ENCODE assay signal across 1 cellular context in the genomic region with DNA sequence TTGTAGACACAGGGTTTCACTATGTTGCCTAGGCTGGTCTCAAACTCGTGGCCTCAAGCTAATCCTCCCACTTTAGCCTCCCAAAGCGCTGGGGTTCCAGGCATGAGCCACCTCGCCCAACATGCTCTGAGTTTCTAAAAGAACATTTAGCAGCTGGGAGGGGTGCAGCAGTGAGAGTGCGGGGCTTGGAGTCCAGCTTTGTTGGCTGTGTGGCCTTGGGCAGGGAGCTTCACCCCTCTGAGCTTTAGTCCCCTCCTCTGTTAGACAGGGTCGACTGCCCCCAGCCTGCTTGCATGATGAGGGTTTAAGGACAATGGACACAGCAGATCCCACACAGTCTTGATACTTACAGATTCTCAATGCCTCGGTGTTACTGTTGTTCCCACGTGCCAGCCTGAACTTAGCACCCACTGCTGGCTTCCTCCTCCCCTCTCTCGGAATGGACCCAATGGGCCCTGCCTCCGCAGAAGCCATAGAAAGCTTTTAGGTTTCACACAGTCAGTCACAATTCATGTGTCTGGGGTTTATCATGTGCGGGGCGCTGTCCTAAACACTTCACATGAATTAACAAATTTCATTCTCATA.
A peak's percentile ranks its signal among the peaks of the same experiment; 100 is the strongest.
TF ChIP-seq lines count a peak whose summit lies in the region.

No MANE protein-coding gene starts in this region.

TF ChIP-seq in HepG2, 621 proteins besides CTCF, POLR2A, EP300 and RAD21 (continued from another document and continues in another):
- TF ChIP-seq, protein P1, sequence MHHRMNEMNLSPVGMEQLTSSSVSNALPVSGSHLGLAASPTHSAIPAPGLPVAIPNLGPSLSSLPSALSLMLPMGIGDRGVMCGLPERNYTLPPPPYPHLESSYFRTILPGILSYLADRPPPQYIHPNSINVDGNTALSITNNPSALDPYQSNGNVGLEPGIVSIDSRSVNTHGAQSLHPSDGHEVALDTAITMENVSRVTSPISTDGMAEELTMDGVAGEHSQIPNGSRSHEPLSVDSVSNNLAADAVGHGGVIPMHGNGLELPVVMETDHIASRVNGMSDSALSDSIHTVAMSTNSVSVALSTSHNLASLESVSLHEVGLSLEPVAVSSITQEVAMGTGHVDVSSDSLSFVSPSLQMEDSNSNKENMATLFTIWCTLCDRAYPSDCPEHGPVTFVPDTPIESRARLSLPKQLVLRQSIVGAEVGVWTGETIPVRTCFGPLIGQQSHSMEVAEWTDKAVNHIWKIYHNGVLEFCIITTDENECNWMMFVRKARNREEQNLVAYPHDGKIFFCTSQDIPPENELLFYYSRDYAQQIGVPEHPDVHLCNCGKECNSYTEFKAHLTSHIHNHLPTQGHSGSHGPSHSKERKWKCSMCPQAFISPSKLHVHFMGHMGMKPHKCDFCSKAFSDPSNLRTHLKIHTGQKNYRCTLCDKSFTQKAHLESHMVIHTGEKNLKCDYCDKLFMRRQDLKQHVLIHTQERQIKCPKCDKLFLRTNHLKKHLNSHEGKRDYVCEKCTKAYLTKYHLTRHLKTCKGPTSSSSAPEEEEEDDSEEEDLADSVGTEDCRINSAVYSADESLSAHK (CRISPR knock-in tag; IDR thresholded peaks at IDR 0.05; ENCODE audit: borderline replicate concordance) = no peak
- TF ChIP-seq, protein P2, sequence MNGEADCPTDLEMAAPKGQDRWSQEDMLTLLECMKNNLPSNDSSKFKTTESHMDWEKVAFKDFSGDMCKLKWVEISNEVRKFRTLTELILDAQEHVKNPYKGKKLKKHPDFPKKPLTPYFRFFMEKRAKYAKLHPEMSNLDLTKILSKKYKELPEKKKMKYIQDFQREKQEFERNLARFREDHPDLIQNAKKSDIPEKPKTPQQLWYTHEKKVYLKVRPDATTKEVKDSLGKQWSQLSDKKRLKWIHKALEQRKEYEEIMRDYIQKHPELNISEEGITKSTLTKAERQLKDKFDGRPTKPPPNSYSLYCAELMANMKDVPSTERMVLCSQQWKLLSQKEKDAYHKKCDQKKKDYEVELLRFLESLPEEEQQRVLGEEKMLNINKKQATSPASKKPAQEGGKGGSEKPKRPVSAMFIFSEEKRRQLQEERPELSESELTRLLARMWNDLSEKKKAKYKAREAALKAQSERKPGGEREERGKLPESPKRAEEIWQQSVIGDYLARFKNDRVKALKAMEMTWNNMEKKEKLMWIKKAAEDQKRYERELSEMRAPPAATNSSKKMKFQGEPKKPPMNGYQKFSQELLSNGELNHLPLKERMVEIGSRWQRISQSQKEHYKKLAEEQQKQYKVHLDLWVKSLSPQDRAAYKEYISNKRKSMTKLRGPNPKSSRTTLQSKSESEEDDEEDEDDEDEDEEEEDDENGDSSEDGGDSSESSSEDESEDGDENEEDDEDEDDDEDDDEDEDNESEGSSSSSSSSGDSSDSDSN (CRISPR knock-in tag; IDR thresholded peaks at IDR 0.05) = no peak
- TF ChIP-seq ZNF83 (CRISPR knock-in tag; IDR thresholded peaks at IDR 0.05; ENCODE audit: borderline replicate concordance) (peak; percentile 66; the same call in 1 of the 2 replicates), ZNF30 (CRISPR knock-in tag; IDR thresholded peaks at IDR 0.05) (no peak), KLF15 (CRISPR knock-in tag; IDR thresholded peaks at IDR 0.05; ENCODE audit: borderline replicate concordance) (no peak), HES4 (CRISPR knock-in tag; IDR thresholded peaks at IDR 0.05; ENCODE audit: borderline replicate concordance) (no peak), EEA1 (CRISPR knock-in tag; IDR thresholded peaks at IDR 0.05; ENCODE audit: borderline replicate concordance) (no peak), ZSCAN31 (CRISPR knock-in tag; IDR thresholded peaks at IDR 0.05; ENCODE audit: low read depth) (peak; percentile 32; the same call in 1 of the 2 replicates), ZNF12 (CRISPR knock-in tag; IDR thresholded peaks at IDR 0.05) (no peak), SMARCE1 (IDR thresholded peaks at IDR 0.05; ENCODE audit: borderline replicate concordance) (no peak), SIN3B (IDR thresholded peaks at IDR 0.05; ENCODE audit: low read length) (no peak; the same call in 1 of the 2 replicates), HHEX (CRISPR knock-in tag; IDR thresholded peaks at IDR 0.05) (peak; percentile 12; the same call in 1 of the 2 replicates), PHF20 (CRISPR knock-in tag; IDR thresholded peaks at IDR 0.05) (0 out of 2 replicates have a peak, but pooled peaks have one; percentile 33), ZSCAN20 (CRISPR knock-in tag; IDR thresholded peaks at IDR 0.05; ENCODE audit: borderline replicate concordance) (no peak), SOX5 (CRISPR knock-in tag; IDR thresholded peaks at IDR 0.05; ENCODE audit: borderline replicate concordance) (no peak), ZFYVE20 (CRISPR knock-in tag; IDR thresholded peaks at IDR 0.05; ENCODE audit: borderline replicate concordance, low read depth) (0 out of 2 replicates have a peak, but pooled peaks have one; percentile 32), ZFP41 (CRISPR knock-in tag; IDR thresholded peaks at IDR 0.05; ENCODE audit: borderline replicate concordance) (no peak), ZNF660 (CRISPR knock-in tag; IDR thresholded peaks at IDR 0.05; ENCODE audit: borderline replicate concordance, low read depth) (0 out of 2 replicates have a peak, but pooled peaks have one; percentile 49), TMF1 (CRISPR knock-in tag; IDR thresholded peaks at IDR 0.05; ENCODE audit: low read depth) (no peak), ZNF616 (CRISPR knock-in tag; IDR thresholded peaks at IDR 0.05; ENCODE audit: low read depth) (0 out of 2 replicates have a peak, but pooled peaks have one; percentile 22), MIER3 (CRISPR knock-in tag; IDR thresholded peaks at IDR 0.05; ENCODE audit: borderline replicate concordance) (peak; percentile 12; the same call in 1 of the 2 replicates), RARG (CRISPR knock-in tag; IDR thresholded peaks at IDR 0.05; ENCODE audit: low read depth) (no peak), ZFP36L2 (CRISPR knock-in tag; IDR thresholded peaks at IDR 0.05) (no peak), ZNF619 (CRISPR knock-in tag; IDR thresholded peaks at IDR 0.05) (peak; percentile 72), ZNF878 (CRISPR knock-in tag; IDR thresholded peaks at IDR 0.05) (no peak), ATRX (CRISPR knock-in tag; IDR thresholded peaks at IDR 0.05; ENCODE audit: borderline replicate concordance) (0 out of 2 replicates have a peak, but pooled peaks have one; percentile 70), ZNF776 (CRISPR knock-in tag; IDR thresholded peaks at IDR 0.05) (0 out of 2 replicates have a peak, but pooled peaks have one; percentile 21), ZNF253 (CRISPR knock-in tag; IDR thresholded peaks at IDR 0.05; ENCODE audit: borderline replicate concordance) (peak; percentile 30; the same call in 1 of the 2 replicates)
- TF ChIP-seq, protein P3, sequence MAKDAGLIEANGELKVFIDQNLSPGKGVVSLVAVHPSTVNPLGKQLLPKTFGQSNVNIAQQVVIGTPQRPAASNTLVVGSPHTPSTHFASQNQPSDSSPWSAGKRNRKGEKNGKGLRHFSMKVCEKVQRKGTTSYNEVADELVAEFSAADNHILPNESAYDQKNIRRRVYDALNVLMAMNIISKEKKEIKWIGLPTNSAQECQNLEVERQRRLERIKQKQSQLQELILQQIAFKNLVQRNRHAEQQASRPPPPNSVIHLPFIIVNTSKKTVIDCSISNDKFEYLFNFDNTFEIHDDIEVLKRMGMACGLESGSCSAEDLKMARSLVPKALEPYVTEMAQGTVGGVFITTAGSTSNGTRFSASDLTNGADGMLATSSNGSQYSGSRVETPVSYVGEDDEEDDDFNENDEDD (CRISPR knock-in tag; IDR thresholded peaks at IDR 0.05; ENCODE audit: borderline replicate concordance) = 0 out of 2 replicates have a peak, but pooled peaks have one; percentile 12
- TF ChIP-seq, protein P4, sequence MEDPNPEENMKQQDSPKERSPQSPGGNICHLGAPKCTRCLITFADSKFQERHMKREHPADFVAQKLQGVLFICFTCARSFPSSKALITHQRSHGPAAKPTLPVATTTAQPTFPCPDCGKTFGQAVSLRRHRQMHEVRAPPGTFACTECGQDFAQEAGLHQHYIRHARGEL (CRISPR knock-in tag; IDR thresholded peaks at IDR 0.05) = 0 out of 2 replicates have a peak, but pooled peaks have one; percentile 4
- TF ChIP-seq, protein P5, sequence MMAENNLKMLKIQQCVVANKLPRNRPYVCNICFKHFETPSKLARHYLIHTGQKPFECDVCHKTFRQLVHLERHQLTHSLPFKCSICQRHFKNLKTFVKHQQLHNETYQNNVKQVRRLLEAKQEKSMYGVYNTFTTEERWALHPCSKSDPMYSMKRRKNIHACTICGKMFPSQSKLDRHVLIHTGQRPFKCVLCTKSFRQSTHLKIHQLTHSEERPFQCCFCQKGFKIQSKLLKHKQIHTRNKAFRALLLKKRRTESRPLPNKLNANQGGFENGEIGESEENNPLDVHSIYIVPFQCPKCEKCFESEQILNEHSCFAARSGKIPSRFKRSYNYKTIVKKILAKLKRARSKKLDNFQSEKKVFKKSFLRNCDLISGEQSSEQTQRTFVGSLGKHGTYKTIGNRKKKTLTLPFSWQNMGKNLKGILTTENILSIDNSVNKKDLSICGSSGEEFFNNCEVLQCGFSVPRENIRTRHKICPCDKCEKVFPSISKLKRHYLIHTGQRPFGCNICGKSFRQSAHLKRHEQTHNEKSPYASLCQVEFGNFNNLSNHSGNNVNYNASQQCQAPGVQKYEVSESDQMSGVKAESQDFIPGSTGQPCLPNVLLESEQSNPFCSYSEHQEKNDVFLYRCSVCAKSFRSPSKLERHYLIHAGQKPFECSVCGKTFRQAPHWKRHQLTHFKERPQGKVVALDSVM (CRISPR knock-in tag; IDR thresholded peaks at IDR 0.05) = peak; percentile 64; the same call in 1 of the 2 replicates
- TF ChIP-seq, protein P6, sequence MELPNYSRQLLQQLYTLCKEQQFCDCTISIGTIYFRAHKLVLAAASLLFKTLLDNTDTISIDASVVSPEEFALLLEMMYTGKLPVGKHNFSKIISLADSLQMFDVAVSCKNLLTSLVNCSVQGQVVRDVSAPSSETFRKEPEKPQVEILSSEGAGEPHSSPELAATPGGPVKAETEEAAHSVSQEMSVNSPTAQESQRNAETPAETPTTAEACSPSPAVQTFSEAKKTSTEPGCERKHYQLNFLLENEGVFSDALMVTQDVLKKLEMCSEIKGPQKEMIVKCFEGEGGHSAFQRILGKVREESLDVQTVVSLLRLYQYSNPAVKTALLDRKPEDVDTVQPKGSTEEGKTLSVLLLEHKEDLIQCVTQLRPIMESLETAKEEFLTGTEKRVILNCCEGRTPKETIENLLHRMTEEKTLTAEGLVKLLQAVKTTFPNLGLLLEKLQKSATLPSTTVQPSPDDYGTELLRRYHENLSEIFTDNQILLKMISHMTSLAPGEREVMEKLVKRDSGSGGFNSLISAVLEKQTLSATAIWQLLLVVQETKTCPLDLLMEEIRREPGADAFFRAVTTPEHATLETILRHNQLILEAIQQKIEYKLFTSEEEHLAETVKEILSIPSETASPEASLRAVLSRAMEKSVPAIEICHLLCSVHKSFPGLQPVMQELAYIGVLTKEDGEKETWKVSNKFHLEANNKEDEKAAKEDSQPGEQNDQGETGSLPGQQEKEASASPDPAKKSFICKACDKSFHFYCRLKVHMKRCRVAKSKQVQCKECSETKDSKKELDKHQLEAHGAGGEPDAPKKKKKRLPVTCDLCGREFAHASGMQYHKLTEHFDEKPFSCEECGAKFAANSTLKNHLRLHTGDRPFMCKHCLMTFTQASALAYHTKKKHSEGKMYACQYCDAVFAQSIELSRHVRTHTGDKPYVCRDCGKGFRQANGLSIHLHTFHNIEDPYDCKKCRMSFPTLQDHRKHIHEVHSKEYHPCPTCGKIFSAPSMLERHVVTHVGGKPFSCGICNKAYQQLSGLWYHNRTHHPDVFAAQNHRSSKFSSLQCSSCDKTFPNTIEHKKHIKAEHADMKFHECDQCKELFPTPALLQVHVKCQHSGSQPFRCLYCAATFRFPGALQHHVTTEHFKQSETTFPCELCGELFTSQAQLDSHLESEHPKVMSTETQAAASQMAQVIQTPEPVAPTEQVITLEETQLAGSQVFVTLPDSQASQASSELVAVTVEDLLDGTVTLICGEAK (IDR thresholded peaks at IDR 0.05) = no peak
- TF ChIP-seq, protein P6 (CRISPR knock-in tag; IDR thresholded peaks at IDR 0.05) = peak; percentile 21; the same call in 1 of the 2 replicates
- TF ChIP-seq, protein P7, sequence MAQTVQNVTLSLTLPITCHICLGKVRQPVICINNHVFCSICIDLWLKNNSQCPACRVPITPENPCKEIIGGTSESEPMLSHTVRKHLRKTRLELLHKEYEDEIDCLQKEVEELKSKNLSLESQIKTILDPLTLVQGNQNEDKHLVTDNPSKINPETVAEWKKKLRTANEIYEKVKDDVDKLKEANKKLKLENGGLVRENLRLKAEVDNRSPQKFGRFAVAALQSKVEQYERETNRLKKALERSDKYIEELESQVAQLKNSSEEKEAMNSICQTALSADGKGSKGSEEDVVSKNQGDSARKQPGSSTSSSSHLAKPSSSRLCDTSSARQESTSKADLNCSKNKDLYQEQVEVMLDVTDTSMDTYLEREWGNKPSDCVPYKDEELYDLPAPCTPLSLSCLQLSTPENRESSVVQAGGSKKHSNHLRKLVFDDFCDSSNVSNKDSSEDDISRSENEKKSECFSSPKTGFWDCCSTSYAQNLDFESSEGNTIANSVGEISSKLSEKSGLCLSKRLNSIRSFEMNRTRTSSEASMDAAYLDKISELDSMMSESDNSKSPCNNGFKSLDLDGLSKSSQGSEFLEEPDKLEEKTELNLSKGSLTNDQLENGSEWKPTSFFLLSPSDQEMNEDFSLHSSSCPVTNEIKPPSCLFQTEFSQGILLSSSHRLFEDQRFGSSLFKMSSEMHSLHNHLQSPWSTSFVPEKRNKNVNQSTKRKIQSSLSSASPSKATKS (CRISPR knock-in tag; IDR thresholded peaks at IDR 0.05) = no peak
- TF ChIP-seq, protein P8, sequence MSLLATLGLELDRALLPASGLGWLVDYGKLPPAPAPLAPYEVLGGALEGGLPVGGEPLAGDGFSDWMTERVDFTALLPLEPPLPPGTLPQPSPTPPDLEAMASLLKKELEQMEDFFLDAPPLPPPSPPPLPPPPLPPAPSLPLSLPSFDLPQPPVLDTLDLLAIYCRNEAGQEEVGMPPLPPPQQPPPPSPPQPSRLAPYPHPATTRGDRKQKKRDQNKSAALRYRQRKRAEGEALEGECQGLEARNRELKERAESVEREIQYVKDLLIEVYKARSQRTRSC (CRISPR knock-in tag; IDR thresholded peaks at IDR 0.05; ENCODE audit: low read depth) = no peak
